Comparison of ENCODE assay signal across 1 cellular context in the genomic region with DNA sequence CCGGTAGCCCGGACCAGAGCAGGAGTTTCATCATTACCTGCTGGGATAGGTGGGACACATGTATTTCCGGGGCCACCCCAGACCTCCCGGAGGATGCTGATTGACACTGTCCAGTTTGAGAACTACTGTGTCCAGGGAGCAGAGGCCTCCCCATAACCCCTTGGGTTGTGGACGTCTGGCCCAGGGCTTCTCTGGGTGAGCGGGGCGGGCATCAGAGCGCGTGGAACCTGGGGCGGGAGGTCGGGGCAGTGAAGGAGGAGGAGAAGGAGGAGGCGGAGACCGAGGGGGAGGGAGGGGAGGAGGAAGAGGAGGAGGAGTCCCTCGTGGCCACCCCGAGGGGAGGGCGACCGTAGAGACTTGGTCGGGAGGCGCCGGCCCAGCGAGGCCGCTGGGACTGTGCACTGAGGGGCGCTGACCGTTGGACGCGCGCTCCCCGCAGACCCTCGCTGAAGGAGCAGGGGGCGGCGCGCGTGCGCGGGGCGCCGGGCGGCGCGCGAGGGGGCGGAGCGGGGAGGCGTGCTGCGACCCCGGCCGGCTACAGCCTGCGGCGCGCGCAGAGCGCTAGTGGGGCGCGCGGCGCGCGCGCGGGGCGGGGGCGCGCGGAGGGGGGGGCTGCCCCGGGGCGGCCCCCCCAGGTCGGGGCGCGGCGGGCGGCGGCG.
TF ChIP-seq lines count a peak whose summit lies in the region.

GRK3 (plus strand) TSS at position 356 of the 659 bp plus-strand sequence. CDS start 366 bp downstream, outside the sequence.

TF ChIP-seq in K562, 482 proteins besides CTCF, POLR2A, EP300 and RAD21 (continued from another document and continues in another):
- TF ChIP-seq PRDM10 (IDR thresholded peaks at IDR 0.05; ENCODE audit: partially characterized antibody) (no peak), ZNF12 (CRISPR knock-in tag; IDR thresholded peaks at IDR 0.05) (no peak), ZKSCAN3 (CRISPR knock-in tag; IDR thresholded peaks at IDR 0.05) (no peak), SIRT6 (IDR thresholded peaks at IDR 0.05; ENCODE audit: low read depth, low read length) (no peak), GABPA (tag; conservative IDR thresholded peaks at IDR 0.05; ENCODE audit: low read depth) (no peak), TARDBP (IDR thresholded peaks at IDR 0.05) (no peak), TSC22D4 (tag; IDR thresholded peaks at IDR 0.05) (no peak), SOX6 (IDR thresholded peaks at IDR 0.05) (no peak), TEAD2 (tag; IDR thresholded peaks at IDR 0.05) (no peak), CBFA2T3 (IDR thresholded peaks at IDR 0.05) (no peak), ZEB2 (IDR thresholded peaks at IDR 0.05) (no peak; the same call in 1 of the 2 replicates), OTX1 (CRISPR knock-in tag; IDR thresholded peaks at IDR 0.05) (no peak), ZBTB34 (CRISPR knock-in tag; IDR thresholded peaks at IDR 0.05) (no peak), TBP (optimal IDR thresholded peaks at IDR 0.05; ENCODE audit: low read depth, low read length) (peak; percentile 38), ZNF778 (CRISPR knock-in tag; IDR thresholded peaks at IDR 0.05) (no peak), HIVEP1 (CRISPR knock-in tag; IDR thresholded peaks at IDR 0.05) (no peak), ZKSCAN8 (CRISPR knock-in tag; IDR thresholded peaks at IDR 0.05) (no peak), SMAD1 (IDR thresholded peaks at IDR 0.05; ENCODE audit: low read depth, low read length, partially characterized antibody) (no peak), CTBP1 (IDR thresholded peaks at IDR 0.05; ENCODE audit: borderline replicate concordance) (no peak; the same call in 1 of the 2 replicates), ZFP36 (IDR thresholded peaks at IDR 0.05; ENCODE audit: low read depth, low read length, partially characterized antibody) (no peak), ZNF263 (CRISPR knock-in tag; IDR thresholded peaks at IDR 0.05; ENCODE audit: borderline replicate concordance) (peak; percentile 97), STAT5B (CRISPR knock-in tag; IDR thresholded peaks at IDR 0.05) (no peak), ZNF224 (CRISPR knock-in tag; IDR thresholded peaks at IDR 0.05) (no peak), ZNF583 (CRISPR knock-in tag; IDR thresholded peaks at IDR 0.05) (no peak), EZH2 (IDR thresholded peaks at IDR 0.05; ENCODE audit: borderline replicate concordance, low read depth, low read length) (no peak), NCOA2 (IDR thresholded peaks at IDR 0.05; ENCODE audit: partially characterized antibody in 2 of 2) (no peak), TCF3 (CRISPR knock-in tag; IDR thresholded peaks at IDR 0.05) (no peak), U2AF1 (optimal IDR thresholded peaks at IDR 0.05; ENCODE audit: low read depth, low read length) (no peak), ZNF507 (tag; conservative IDR thresholded peaks at IDR 0.05) (no peak), SMARCB1 (IDR thresholded peaks at IDR 0.05; ENCODE audit: insufficient read length, low read depth) (no peak), FOXA3 (CRISPR knock-in tag; conservative IDR thresholded peaks at IDR 0.05 in 1 of 2, IDR thresholded peaks at IDR 0.05 in 1 of 2) (no peak), SMAD2 (IDR thresholded peaks at IDR 0.05; ENCODE audit: low read depth, low read length) (no peak)
- TF ChIP-seq, protein P1, sequence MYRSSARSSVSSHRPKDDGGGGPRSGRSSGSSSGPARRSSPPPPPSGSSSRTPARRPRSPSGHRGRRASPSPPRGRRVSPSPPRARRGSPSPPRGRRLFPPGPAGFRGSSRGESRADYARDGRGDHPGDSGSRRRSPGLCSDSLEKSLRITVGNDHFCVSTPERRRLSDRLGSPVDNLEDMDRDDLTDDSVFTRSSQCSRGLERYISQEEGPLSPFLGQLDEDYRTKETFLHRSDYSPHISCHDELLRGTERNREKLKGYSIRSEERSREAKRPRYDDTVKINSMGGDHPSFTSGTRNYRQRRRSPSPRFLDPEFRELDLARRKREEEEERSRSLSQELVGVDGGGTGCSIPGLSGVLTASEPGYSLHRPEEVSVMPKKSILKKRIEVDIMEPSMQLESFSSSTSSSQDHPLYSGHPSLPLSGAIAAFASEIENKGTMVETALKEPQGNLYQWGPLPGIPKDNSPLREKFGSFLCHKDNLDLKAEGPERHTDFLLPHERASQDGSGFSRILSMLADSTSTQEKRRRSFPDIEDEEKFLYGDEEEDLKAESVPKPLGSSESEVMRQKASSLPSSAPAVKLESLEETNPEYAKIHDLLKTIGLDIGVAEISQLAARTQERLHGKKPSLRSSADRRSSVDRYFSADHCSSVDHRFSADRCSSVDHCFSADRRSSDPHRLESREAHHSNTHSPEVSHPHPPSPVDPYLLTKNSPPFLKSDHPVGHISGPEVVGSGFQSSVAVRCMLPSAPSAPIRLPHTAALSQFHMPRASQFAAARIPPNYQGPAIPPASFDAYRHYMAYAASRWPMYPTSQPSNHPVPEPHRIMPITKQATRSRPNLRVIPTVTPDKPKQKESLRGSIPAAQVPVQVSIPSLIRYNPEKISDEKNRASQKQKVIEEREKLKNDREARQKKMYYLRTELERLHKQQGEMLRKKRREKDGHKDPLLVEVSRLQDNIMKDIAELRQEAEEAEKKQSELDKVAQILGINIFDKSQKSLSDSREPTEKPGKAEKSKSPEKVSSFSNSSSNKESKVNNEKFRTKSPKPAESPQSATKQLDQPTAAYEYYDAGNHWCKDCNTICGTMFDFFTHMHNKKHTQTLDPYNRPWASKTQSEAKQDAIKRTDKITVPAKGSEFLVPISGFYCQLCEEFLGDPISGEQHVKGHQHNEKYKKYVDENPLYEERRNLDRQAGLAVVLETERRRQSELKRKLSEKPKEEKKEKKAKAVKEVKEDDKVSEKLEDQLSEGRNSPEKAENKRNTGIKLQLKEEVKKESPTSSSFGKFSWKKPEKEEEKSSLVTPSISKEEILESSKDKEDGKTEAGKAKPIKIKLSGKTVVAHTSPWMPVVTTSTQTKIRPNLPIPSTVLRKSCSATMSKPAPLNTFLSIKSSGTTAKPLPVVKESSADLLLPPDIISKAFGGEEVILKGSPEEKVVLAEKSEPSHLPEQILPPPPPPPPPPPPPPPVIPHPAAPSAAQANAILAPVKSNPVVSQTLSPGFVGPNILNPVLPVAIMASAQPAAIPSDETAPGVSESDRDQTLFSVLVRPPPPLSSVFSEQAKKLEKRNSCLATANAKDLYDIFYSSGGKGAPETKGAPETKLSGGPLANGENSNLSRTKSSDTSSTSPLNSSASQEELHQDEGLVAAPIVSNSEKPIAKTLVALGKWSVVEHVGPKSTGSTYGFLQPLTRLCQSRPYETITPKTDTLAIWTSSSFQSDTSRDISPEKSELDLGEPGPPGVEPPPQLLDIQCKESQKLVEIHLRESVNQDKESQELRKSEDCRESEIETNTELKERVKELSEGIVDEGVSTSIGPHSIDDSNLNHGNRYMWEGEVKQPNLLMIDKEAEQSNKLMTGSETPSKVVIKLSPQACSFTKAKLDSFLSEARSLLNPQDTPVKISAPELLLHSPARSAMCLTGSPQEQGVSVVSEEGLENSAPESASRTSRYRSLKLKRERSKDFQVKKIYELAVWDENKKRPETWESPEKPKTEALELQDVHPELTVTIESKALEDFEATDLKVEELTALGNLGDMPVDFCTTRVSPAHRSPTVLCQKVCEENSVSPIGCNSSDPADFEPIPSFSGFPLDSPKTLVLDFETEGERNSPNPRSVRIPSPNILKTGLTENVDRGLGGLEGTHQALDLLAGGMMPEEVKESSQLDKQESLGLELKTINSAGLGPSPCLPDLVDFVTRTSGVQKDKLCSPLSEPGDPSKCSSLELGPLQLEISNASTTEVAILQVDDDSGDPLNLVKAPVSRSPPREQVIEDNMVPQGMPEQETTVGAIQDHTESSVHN (IDR thresholded peaks at IDR 0.05; ENCODE audit: borderline replicate concordance in 1 of 2, low read depth in 1 of 2): no peak
- TF ChIP-seq, protein P2, sequence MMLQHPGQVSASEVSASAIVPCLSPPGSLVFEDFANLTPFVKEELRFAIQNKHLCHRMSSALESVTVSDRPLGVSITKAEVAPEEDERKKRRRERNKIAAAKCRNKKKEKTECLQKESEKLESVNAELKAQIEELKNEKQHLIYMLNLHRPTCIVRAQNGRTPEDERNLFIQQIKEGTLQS (IDR thresholded peaks at IDR 0.05): no peak
- TF ChIP-seq, protein P2 (CRISPR knock-in tag; conservative IDR thresholded peaks at IDR 0.05): no peak
- TF ChIP-seq, protein P3, sequence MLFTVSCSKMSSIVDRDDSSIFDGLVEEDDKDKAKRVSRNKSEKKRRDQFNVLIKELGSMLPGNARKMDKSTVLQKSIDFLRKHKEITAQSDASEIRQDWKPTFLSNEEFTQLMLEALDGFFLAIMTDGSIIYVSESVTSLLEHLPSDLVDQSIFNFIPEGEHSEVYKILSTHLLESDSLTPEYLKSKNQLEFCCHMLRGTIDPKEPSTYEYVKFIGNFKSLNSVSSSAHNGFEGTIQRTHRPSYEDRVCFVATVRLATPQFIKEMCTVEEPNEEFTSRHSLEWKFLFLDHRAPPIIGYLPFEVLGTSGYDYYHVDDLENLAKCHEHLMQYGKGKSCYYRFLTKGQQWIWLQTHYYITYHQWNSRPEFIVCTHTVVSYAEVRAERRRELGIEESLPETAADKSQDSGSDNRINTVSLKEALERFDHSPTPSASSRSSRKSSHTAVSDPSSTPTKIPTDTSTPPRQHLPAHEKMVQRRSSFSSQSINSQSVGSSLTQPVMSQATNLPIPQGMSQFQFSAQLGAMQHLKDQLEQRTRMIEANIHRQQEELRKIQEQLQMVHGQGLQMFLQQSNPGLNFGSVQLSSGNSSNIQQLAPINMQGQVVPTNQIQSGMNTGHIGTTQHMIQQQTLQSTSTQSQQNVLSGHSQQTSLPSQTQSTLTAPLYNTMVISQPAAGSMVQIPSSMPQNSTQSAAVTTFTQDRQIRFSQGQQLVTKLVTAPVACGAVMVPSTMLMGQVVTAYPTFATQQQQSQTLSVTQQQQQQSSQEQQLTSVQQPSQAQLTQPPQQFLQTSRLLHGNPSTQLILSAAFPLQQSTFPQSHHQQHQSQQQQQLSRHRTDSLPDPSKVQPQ (CRISPR knock-in tag; IDR thresholded peaks at IDR 0.05; ENCODE audit: borderline replicate concordance): no peak
- TF ChIP-seq, protein P4, sequence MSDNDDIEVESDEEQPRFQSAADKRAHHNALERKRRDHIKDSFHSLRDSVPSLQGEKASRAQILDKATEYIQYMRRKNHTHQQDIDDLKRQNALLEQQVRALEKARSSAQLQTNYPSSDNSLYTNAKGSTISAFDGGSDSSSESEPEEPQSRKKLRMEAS (CRISPR knock-in tag; IDR thresholded peaks at IDR 0.05): peak; percentile 19
- TF ChIP-seq, protein P5, sequence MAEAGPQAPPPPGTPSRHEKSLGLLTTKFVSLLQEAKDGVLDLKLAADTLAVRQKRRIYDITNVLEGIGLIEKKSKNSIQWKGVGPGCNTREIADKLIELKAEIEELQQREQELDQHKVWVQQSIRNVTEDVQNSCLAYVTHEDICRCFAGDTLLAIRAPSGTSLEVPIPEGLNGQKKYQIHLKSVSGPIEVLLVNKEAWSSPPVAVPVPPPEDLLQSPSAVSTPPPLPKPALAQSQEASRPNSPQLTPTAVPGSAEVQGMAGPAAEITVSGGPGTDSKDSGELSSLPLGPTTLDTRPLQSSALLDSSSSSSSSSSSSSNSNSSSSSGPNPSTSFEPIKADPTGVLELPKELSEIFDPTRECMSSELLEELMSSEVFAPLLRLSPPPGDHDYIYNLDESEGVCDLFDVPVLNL (CRISPR knock-in tag; IDR thresholded peaks at IDR 0.05; ENCODE audit: low read depth): no peak
